In genomic region chr22:26847816-26848215, GRCh38 we compare ENCODE assay signal across 1 cellular context.
TF ChIP-seq lines count a peak whose summit lies in the region.

No MANE protein-coding gene starts in this region.

TF ChIP-seq in SK-N-SH treated with all-trans-retinoic acid at 6 μM for 48 hours, 23 proteins besides CTCF, POLR2A, EP300 and RAD21 (continued from another document):
- no peak for TF ChIP-seq TSHZ2 (CRISPR knock-in tag; IDR thresholded peaks at IDR 0.05)
- no peak for TF ChIP-seq POU6F1 (CRISPR knock-in tag; IDR thresholded peaks at IDR 0.05; ENCODE audit: borderline replicate concordance, low read depth)
- TF ChIP-seq ZFP30 (CRISPR knock-in tag; IDR thresholded peaks at IDR 0.05) = no peak
- TF ChIP-seq OSR1 (CRISPR knock-in tag; IDR thresholded peaks at IDR 0.05) = no peak
- TF ChIP-seq ZNF70 (CRISPR knock-in tag; IDR thresholded peaks at IDR 0.05) = no peak
- TF ChIP-seq ISL1 (CRISPR knock-in tag; IDR thresholded peaks at IDR 0.05) = no peak
- TF ChIP-seq ARNTL (CRISPR knock-in tag; IDR thresholded peaks at IDR 0.05; ENCODE audit: borderline replicate concordance, low read depth) = no peak
- TF ChIP-seq ZC3H10 (CRISPR knock-in tag; IDR thresholded peaks at IDR 0.05) = no peak
- no peak for TF ChIP-seq SNAI2 (CRISPR knock-in tag; IDR thresholded peaks at IDR 0.05)
- TF ChIP-seq GLIS3 (CRISPR knock-in tag; IDR thresholded peaks at IDR 0.05) = no peak
- no peak for TF ChIP-seq BACH2 (CRISPR knock-in tag; IDR thresholded peaks at IDR 0.05; ENCODE audit: borderline replicate concordance)
- no peak for TF ChIP-seq TCF4 (CRISPR knock-in tag; IDR thresholded peaks at IDR 0.05; ENCODE audit: borderline replicate concordance)
- TF ChIP-seq CSRNP3 (CRISPR knock-in tag; IDR thresholded peaks at IDR 0.05) = no peak
- TF ChIP-seq ESRRG (CRISPR knock-in tag; IDR thresholded peaks at IDR 0.05) = no peak
- TF ChIP-seq ZNF8 (CRISPR knock-in tag; IDR thresholded peaks at IDR 0.05) = no peak
- no peak for TF ChIP-seq PPARA (CRISPR knock-in tag; IDR thresholded peaks at IDR 0.05; ENCODE audit: borderline replicate concordance)
